In the genomic region with DNA sequence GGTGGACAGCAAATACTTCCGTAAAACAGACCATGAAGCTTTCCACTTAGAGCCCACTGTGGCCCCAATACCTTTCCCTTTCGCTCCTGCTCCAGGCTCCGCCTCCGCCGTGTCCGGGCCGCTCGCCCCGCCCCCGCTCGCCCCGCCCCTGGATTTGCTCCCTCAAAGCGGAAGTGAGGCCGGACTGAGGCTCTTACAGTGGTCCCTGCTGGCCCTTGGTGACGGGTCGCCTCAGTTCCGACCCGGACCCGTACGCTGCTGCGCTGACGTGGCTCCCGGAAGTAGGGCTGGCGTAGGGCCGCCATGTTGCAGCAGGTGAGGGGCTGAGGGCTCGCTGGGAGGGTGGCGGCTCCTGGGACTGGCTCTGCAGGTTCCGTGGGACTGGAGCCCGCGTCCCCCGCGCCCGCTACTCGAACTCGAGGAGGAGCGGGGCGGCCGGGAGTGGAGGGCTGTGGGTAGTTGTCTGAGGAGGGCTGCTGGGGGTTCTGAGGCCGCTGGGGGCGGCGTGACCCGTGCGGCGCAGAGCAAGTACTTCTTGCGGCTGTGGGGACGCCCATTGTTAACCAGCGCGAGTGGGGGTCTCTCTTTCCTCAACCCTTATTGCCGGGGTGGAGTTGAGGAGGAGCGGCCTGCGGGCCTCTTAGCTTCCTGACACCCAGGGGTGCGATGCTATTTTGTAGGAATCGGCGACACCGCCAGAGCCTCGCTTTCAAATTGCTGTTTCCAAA, we compare ENCODE assay signal across 8 cellular contexts. TPM values are rescaled to one million over a fixed set of nuclear protein-coding genes. Genes with fewer than 3 reads are reported as not detected.
A peak's percentile ranks its signal among the peaks of the same experiment; 100 is the strongest.
DNase-seq lines count a peak whose midpoint lies in the region; ATAC-seq and TF ChIP-seq lines count a peak whose summit lies in the region.
"Not testable (repeated sequence)": the region's sequence is repeated elsewhere in the genome, so short reads cannot be mapped to it uniquely, and the experiment has no call there.

A gene (plus strand): TSS at position 193 of the 728 bp plus-strand sequence. CDS start 111 bp downstream, at position 304.

- DNase-seq in AG04450 (ENCODE audit: low read depth, low spot score) (peak; percentile 78), NCI-H2196 treated with DMSO at 0.1 percent for 48 hours (lab: John Stamatoyannopoulos, UW; ENCODE audit: unreplicated experiment) (peak; percentile 59), breast epithelium (ENCODE audit: low spot score in 2 of 2) (peak; percentile 97)

- TF ChIP-seq POLR2A in breast epithelium (IDR thresholded peaks at IDR 0.05), result peak; percentile 90

- peak within 1 kb of the TSS; percentile 79; the same call in 1 of the 2 replicates for H3K9ac ChIP-seq in iPS-20b (ENCODE audit: low read depth, low read length)

- TF ChIP-seq CTCF in AG04450 (IDR thresholded peaks at IDR 0.05; ENCODE audit: low read depth, low read length); VCaP (conservative IDR thresholded peaks at IDR 0.05); breast epithelium (IDR thresholded peaks at IDR 0.05): not testable (repeated sequence)

- intact Hi-C loops in breast epithelium (cut with DNase I; ENCODE audit: low total_unique reads), result not testable (repeated sequence)

- CTCF ChIA-PET in AG04450 (lab: Charles Lee), result not testable (repeated sequence)

- not testable (repeated sequence) for H3K9me3 ChIP-seq in AG04450 (ENCODE audit: control insufficient read depth, insufficient read depth, low read length); breast epithelium; iPS-20b (ENCODE audit: insufficient read depth, low read depth, low read length)

- POLR2A ChIA-PET in AG04450 (lab: Yijun Ruan, JAX), result not testable (repeated sequence)

- H3K4me3 ChIP-seq in AG04450 (ENCODE audit: low read depth, low read length), result peak within 1 kb of the TSS; percentile 62
- peak within 1 kb of the TSS; percentile 50 to 73 (median 59) for H3K4me3 ChIP-seq in breast epithelium
- H3K4me3 ChIP-seq in iPS-20b (ENCODE audit: low read length), result peak within 1 kb of the TSS; percentile 64
- H3K4me3 ChIP-seq in skin epidermis, result peak within 1 kb of the TSS; percentile 44 to 74 (median 53)

- H3K27ac ChIP-seq in AG04450 (ENCODE audit: low read depth, low read length) (peak within 1 kb of the TSS; percentile 21), VCaP (peak within 1 kb of the TSS; percentile 45; the same call in 1 of the 2 replicates), breast epithelium (peak within 1 kb of the TSS; percentile 88), skin epidermis (peak within 1 kb of the TSS; percentile 42 to 89 (median 82))
- H3K27ac ChIP-seq in iPS-20b (ENCODE audit: low read length), result not testable (repeated sequence)

- H3K4me1 ChIP-seq in breast epithelium; iPS-20b (ENCODE audit: insufficient read depth, low read length): not testable (repeated sequence)

- ATAC-seq in GM18907 (IDR thresholded peaks at IDR 0.05; ENCODE audit: unreplicated experiment) (peak; percentile 98), HG03139 (IDR thresholded peaks at IDR 0.05; ENCODE audit: unreplicated experiment) (peak; percentile 97)

- H3K27me3 ChIP-seq in AG04450 (ENCODE audit: control insufficient read depth, insufficient read depth, low read length); breast epithelium; iPS-20b (ENCODE audit: insufficient read depth, low read length): not testable (repeated sequence)

- not testable (repeated sequence) for H3K36me3 ChIP-seq in breast epithelium; iPS-20b (ENCODE audit: insufficient read depth, low read depth, low read length)

RNA-seq across cellular contexts. Expression of the gene that starts here (rescaled TPM):
- 37.9 and 58.9 TPM in 2 replicates for polyA plus RNA-seq in AG04450 (2011; rRNA removed)
- 29.3 and 53.6 TPM in 2 replicates for polyA minus RNA-seq in AG04450 (2011; rRNA and poly(A)+ RNA removed)
- total RNA-seq in breast epithelium, result 10 to 100 TPM; 33.9 to 66.2 (median 54.4) TPM
